1 cellular context compared by ENCODE assay signal in the genomic region with DNA sequence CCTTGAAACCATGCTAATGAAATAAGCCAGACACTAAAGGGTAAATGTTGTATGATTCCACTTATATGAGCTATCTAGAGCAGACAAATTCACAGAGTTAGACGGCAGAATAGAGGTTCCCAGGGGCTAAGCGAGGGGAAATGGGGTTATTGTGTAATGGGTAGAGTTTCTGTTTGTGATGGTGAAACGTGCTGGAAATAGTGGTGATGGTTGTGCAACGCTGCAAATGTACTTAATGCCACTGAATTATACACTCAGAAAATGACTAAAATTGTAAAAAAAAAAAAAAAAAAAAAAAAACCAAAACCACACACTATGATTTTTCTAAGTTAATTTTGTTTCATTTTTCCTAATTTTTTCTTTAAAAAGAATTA.
TF ChIP-seq lines count a peak whose summit lies in the region.

No MANE protein-coding gene starts in this region.

TF ChIP-seq in IMR-90, 13 proteins besides CTCF, POLR2A, EP300 and RAD21:
- TF ChIP-seq SMC3 (IDR thresholded peaks at IDR 0.05; ENCODE audit: low read depth, low read length) (no peak), MXI1 (IDR thresholded peaks at IDR 0.05; ENCODE audit: borderline replicate concordance, low read depth, low read length) (no peak), BHLHE40 (IDR thresholded peaks at IDR 0.05; ENCODE audit: low read depth, low read length) (peak; percentile 73; the same call in 1 of the 2 replicates), RCOR1 (IDR thresholded peaks at IDR 0.05; ENCODE audit: insufficient replicate concordance, low read length) (no peak), MAZ (IDR thresholded peaks at IDR 0.05; ENCODE audit: borderline replicate concordance, low read depth, low read length) (no peak), CEBPB (IDR thresholded peaks at IDR 0.05; ENCODE audit: low read depth, low read length) (peak; percentile 97), FOS (IDR thresholded peaks at IDR 0.05; ENCODE audit: low read depth, low read length) (no peak), CHD1 (IDR thresholded peaks at IDR 0.05; ENCODE audit: low read depth, low read length) (no peak), RFX5 (IDR thresholded peaks at IDR 0.05; ENCODE audit: low read depth, low read length) (no peak)
